Comparison of ENCODE assay signal across 8 cellular contexts in genomic region chr7:8509601-8510000, GRCh38.
"Had no signal": no experiment of that assay in that cellular context is flagged by ENCODE, and none has a peak within 500 bp of the region (broad histone marks: within the 10 kb centered on the region; RNA-seq: fewer than 3 reads in every experiment).

No MANE protein-coding gene starts in this region.

- DNase-seq: GM23248, GOT3, H7, H9, HCEC 1CT, HFFc6 had no signal

- ATAC-seq: HCT116 had no signal

- H3K4me3 ChIP-seq: GM23248, HAP-1 had no signal

- H3K9me3 ChIP-seq: HAP-1 had no signal

- H3K4me3 Mint-ChIP-seq: H9, HFFc6 had no signal

- H3K27ac ChIP-seq: GM23248 had no signal

- H2AFZ ChIP-seq: GM23248 had no signal

- H3K36me3 ChIP-seq: HAP-1 had no signal

- H3K4me1 ChIP-seq: HAP-1 had no signal

- H3K9me3 Mint-ChIP-seq: H9 had no signal

- H3K27ac Mint-ChIP-seq: H9, HFFc6 had no signal

- H3K9ac ChIP-seq: GM23248 had no signal
